In genomic region chr4:184775854-184776555, GRCh38 we compare ENCODE assay signal across 22 cellular contexts. TPM values are rescaled to one million over a fixed set of nuclear protein-coding genes. Genes with fewer than 3 reads are reported as not detected.
DNase-seq lines count a peak whose midpoint lies in the region; ATAC-seq, FAIRE-seq and TF ChIP-seq lines count a peak whose summit lies in the region.
"Had no signal": no experiment of that assay in that cellular context is flagged by ENCODE, and none has a peak within 500 bp of the region (broad histone marks: within the 10 kb centered on the region; RNA-seq: fewer than 3 reads in every experiment).

No MANE protein-coding gene starts in this region.

- no peak overlapping the region for H3K4me3 ChIP-seq in liver (ENCODE audit: low read depth in 1 of 3, low read length in 3 of 3)
- H3K4me3 ChIP-seq in HepG2 (replicated peaks in 1 of 3; ENCODE audit: insufficient read depth in 1 of 3, low read depth in 2 of 3, low read length in 3 of 3) = no peak overlapping the region
- no peak overlapping the region for H3K4me3 ChIP-seq in heart right ventricle
- no peak overlapping the region for H3K4me3 ChIP-seq in thyroid gland (replicated peaks in 1 of 3)

- POLR2A ChIA-PET in HepG2 (lab: Yijun Ruan, JAX) = no interaction called here

- no peaks in the 10 kb centered on the region for H3K4me1 Mint-ChIP-seq in HFFc6 (ENCODE audit: low read depth)
- no peaks in the 10 kb centered on the region for H3K4me1 Mint-ChIP-seq in activated T-cell treated with anti-CD3 and anti-CD28 coated beads, Interleukin-2, amount 50 U/mL, for 72 hours (ENCODE audit: low read depth)
- H3K4me1 Mint-ChIP-seq: CD14-positive monocyte had no signal

- no peak overlapping the region for H3K4me3 Mint-ChIP-seq in HFFc6
- H3K4me3 Mint-ChIP-seq in activated T-cell treated with anti-CD3 and anti-CD28 coated beads, Interleukin-2, amount 50 U/mL, for 72 hours = no peak overlapping the region
- H3K4me3 Mint-ChIP-seq: CD14-positive monocyte had no signal

- TF ChIP-seq RAD21 in liver (IDR thresholded peaks at IDR 0.05) (no peak), HepG2 (CRISPR knock-in tag; IDR thresholded peaks at IDR 0.05) (no peak)

- no peak for TF ChIP-seq POLR2A in HepG2 (IDR thresholded peaks at IDR 0.05; ENCODE audit: insufficient read depth in 1 of 2, low read depth in 2 of 2, low read length in 2 of 2)
- TF ChIP-seq POLR2A in thyroid gland (IDR thresholded peaks at IDR 0.05) = peak in 1 of 2 donors; percentile 33

- H3K9ac ChIP-seq in liver (ENCODE audit: low read depth in 1 of 2, low read length in 2 of 2) = no peak overlapping the region
- H3K9ac ChIP-seq in HepG2 (ENCODE audit: insufficient read depth, low read depth, low read length) = no peak overlapping the region

- H4K20me1 ChIP-seq in HepG2 (ENCODE audit: insufficient read depth, low read length) = no peaks in the 10 kb centered on the region

- H3K36me3 ChIP-seq in liver (ENCODE audit: control insufficient read depth in 4 of 4, insufficient read depth in 3 of 4, low read depth in 1 of 4, low read length in 3 of 4) = peaks cover 7 to 71% (median 68%) of the 10 kb centered on the region in 4 donors
- H3K36me3 ChIP-seq in HepG2 (replicated peaks in 1 of 2; ENCODE audit: control insufficient read depth in 1 of 2, insufficient read depth in 2 of 2, low read length in 2 of 2) = peaks cover 3 to 4% of the 10 kb centered on the region in 2 experiments; a peak in 3 of 5 replicates
- peaks cover 4 to 98% (median 31%) of the 10 kb centered on the region in 9 donors for H3K36me3 ChIP-seq in heart right ventricle
- peaks cover 12 to 16% of the 10 kb centered on the region in 2 donors for H3K36me3 ChIP-seq in thyroid gland

- TF ChIP-seq EP300 in HepG2 (IDR thresholded peaks at IDR 0.05; ENCODE audit: low read depth in 2 of 2, low read length in 2 of 2) (no peak), HepG2 (CRISPR knock-in tag; IDR thresholded peaks at IDR 0.05; ENCODE audit: borderline replicate concordance) (no peak)

- intact Hi-C loops in HepG2 (cut with micrococcal nuclease; ENCODE audit: unreplicated experiment) (no loop called here), heart right ventricle (cut with DNase I) (no loop called here), thyroid gland (cut with DNase I) (no loop called here)

- H2AFZ ChIP-seq in HepG2 (ENCODE audit: low read length) = no peak overlapping the region

- DNase-seq in HepG2 (ENCODE audit: low spot score) = no peak
- DNase-seq in heart right ventricle = peak; percentile 32 to 38
- peak; percentile 30 for DNase-seq in mucosa of gallbladder (ENCODE audit: low spot score)
- DNase-seq in thyroid gland = peak; percentile 59 to 78
- no peak for DNase-seq in HFFc6
- DNase-seq in activated T-cell treated with anti-CD3 and anti-CD28 coated beads, Interleukin-2, amount 50 U/mL, for 72 hours = no peak
- DNase-seq: DMS53, EL, GF-D8, KG1, NCI-H1105 treated with DMSO at 0.1 percent for 48 hours, NCI-H1694 treated with DMSO at 0.1 percent for 48 hours, NCI-H2081 treated with DMSO at 0.1 percent for 48 hours, NCI-H2171 treated with DMSO at 0.1 percent for 48 hours, NCI-H526, SHP77 had no signal

- peaks cover 6% of the 10 kb centered on the region for H3K36me3 Mint-ChIP-seq in HFFc6 (ENCODE audit: low read depth)
- peaks cover 4 to 5% of the 10 kb centered on the region in 2 donors for H3K36me3 Mint-ChIP-seq in activated T-cell treated with anti-CD3 and anti-CD28 coated beads, Interleukin-2, amount 50 U/mL, for 72 hours (ENCODE audit: insufficient read depth in 2 of 2)

- no peaks in the 10 kb centered on the region for H3K9me3 Mint-ChIP-seq in HFFc6
- peaks cover 0 to 2% of the 10 kb centered on the region in 2 donors for H3K9me3 Mint-ChIP-seq in activated T-cell treated with anti-CD3 and anti-CD28 coated beads, Interleukin-2, amount 50 U/mL, for 72 hours

- CTCF ChIA-PET in HepG2 (lab: Yijun Ruan, JAX; ENCODE audit: low intra/inter-chr PET ratio, low total read pairs) = no interaction called here

- H3K4me1 ChIP-seq in liver (ENCODE audit: control insufficient read depth in 4 of 4, insufficient read depth in 4 of 4, low read length in 3 of 4) (peaks cover 2 to 21% (median 16%) of the 10 kb centered on the region in 4 donors), HepG2 (ENCODE audit: insufficient read depth, low read length) (peaks cover 17% of the 10 kb centered on the region), heart right ventricle (peaks cover 0 to 17% (median 0%) of the 10 kb centered on the region in 9 donors), thyroid gland (peaks cover 23 to 32% of the 10 kb centered on the region in 2 donors)

- H3K4me2 ChIP-seq in HepG2 (ENCODE audit: low read depth, low read length) = no peak overlapping the region

- no peaks in the 10 kb centered on the region for H3K79me2 ChIP-seq in HepG2 (ENCODE audit: insufficient read depth, low read length)

- H3K9me3 ChIP-seq in liver (ENCODE audit: control insufficient read depth in 4 of 4, low read length in 3 of 4) (no peaks in the 10 kb centered on the region), HepG2 (ENCODE audit: low read length) (no peaks in the 10 kb centered on the region), heart right ventricle (no peaks in the 10 kb centered on the region), thyroid gland (no peaks in the 10 kb centered on the region)

- no peak overlapping the region for H3K27ac Mint-ChIP-seq in HFFc6
- no peak overlapping the region for H3K27ac Mint-ChIP-seq in activated T-cell treated with anti-CD3 and anti-CD28 coated beads, Interleukin-2, amount 50 U/mL, for 72 hours

- H3K27me3 ChIP-seq in liver (ENCODE audit: control insufficient read depth in 4 of 4, insufficient read depth in 4 of 4, low read length in 3 of 4) = no peaks in the 10 kb centered on the region
- no peaks in the 10 kb centered on the region for H3K27me3 ChIP-seq in HepG2 (ENCODE audit: control insufficient read depth in 1 of 2, insufficient read depth in 2 of 2, low read length in 2 of 2)
- no peaks in the 10 kb centered on the region for H3K27me3 ChIP-seq in heart right ventricle
- H3K27me3 ChIP-seq in thyroid gland = no peaks in the 10 kb centered on the region

- in situ Hi-C loops in HepG2 (cut with HindIII; ENCODE audit: extremely low pct_ligation_motif_present, low pct_unique_long_range_greater_than_20kb) = no loop called here

- WGBS in liver = 55% methylated on average over 13 of the region's 13 CpGs
- 99% methylated on average over 13 of the region's 13 CpGs for WGBS in HepG2 (ENCODE audit: low lambda C conversion rate)
- WGBS in heart right ventricle, 2 donors = 48 to 65% methylated on average over 13 of the region's 13 CpGs
- 48 to 58% methylated on average over 13 of the region's 13 CpGs for WGBS in thyroid gland, 2 donors

- peaks cover 4% of the 10 kb centered on the region for H3K27me3 Mint-ChIP-seq in HFFc6 (ENCODE audit: insufficient read depth)
- H3K27me3 Mint-ChIP-seq in activated T-cell treated with anti-CD3 and anti-CD28 coated beads, Interleukin-2, amount 50 U/mL, for 72 hours (ENCODE audit: low read depth) = no peaks in the 10 kb centered on the region

- H3K27ac ChIP-seq in liver (ENCODE audit: low read depth in 1 of 2, low read length in 2 of 2) (peak overlapping the region; percentile 5 to 31), HepG2 (ENCODE audit: extremely low read length, insufficient read depth, low read length) (no peak overlapping the region), heart right ventricle (peak overlapping the region in 2 of 10 donors; percentile 16 to 30), thyroid gland (peak overlapping the region; percentile 60 to 89 (median 73))
- H3K27ac ChIP-seq: HL-60 had no signal

- no peak for TF ChIP-seq CTCF in liver (IDR thresholded peaks at IDR 0.05; ENCODE audit: low read depth, low read length, missing input control)
- no peak for TF ChIP-seq CTCF in HepG2 (CRISPR knock-in tag; IDR thresholded peaks at IDR 0.05)
- TF ChIP-seq CTCF in heart right ventricle (IDR thresholded peaks at IDR 0.05) = no peak
- peak in 2 of 6 experiments; percentile 20 to 24 for TF ChIP-seq CTCF in thyroid gland (IDR thresholded peaks at IDR 0.05)
- no peak for TF ChIP-seq CTCF in HFFc6 (IDR thresholded peaks at IDR 0.05)

- no peak; the same call in 2 of the 3 replicates for ATAC-seq in HepG2
- peak; percentile 61 to 90 (median 81) for ATAC-seq in heart right ventricle
- no peak for ATAC-seq in HG03025 (IDR thresholded peaks at IDR 0.05; ENCODE audit: low FRiP score, unreplicated experiment)
- ATAC-seq in activated T-cell treated with anti-CD3 and anti-CD28 coated beads, Interleukin-2, amount 50 U/mL, for 72 hours (replicated peaks in 1 of 2) = no peak
- ATAC-seq: HCT116 had no signal

- BruUV-seq in HepG2 (replicated peaks; lab: Mats Ljungman, UMichigan) = no TSS peak

- no peak for FAIRE-seq in HepG2 (lab: Jason Lieb, UNC)
- FAIRE-seq: H1 had no signal

RNA-seq across cellular contexts. Expression of gene CENPU, which starts 42.1 kb away (rescaled TPM):
- total RNA-seq in liver (10 to 100 TPM in 1 of 2 donors, 1 to 10 TPM in 1; 1.3 to 22.0 TPM), HepG2 (2016; rRNA removed; fragmentation: Illumina TruSeq; extraction: Trizol) (35.8 and 39.5 TPM in 2 replicates), heart right ventricle (1 to 10 TPM in 8 of 10 donors, under 1 TPM in 2; 0.62 to 4.6 (median 1.4) TPM), mucosa of gallbladder (3.8 TPM), thyroid gland (1 to 10 TPM in 3 of 4 donors, not detected in 1; 1.8 to 3.5 (median 1.9) TPM)
- polyA plus RNA-seq in liver (1 to 10 TPM; 1.2 to 2.4 TPM), HepG2 (2011; rRNA removed) (9.4 and 11.7 TPM in 2 replicates), heart right ventricle (1 to 10 TPM; 1.0 to 3.6 TPM)
- 8.2 and 10.1 TPM in 2 replicates for total RNA-seq in HepG2 (2016; cell fraction: cytosol; rRNA removed; fragmentation: Illumina TruSeq; extraction: Trizol; ENCODE audit: low read depth)
- 38.2 and 42.4 TPM in 2 replicates for total RNA-seq in HepG2 (2016; cell fraction: insoluble cytoplasmic fraction; rRNA removed; fragmentation: Illumina TruSeq; extraction: Trizol)
- total RNA-seq in HepG2 (2016; cell fraction: membrane; rRNA removed; fragmentation: Illumina TruSeq; extraction: Trizol) = 16.6 and 20.5 TPM in 2 replicates
- total RNA-seq in HepG2 (2016; cell fraction: nucleus; rRNA removed; fragmentation: Illumina TruSeq; extraction: Trizol) = 39.9 and 48.4 TPM in 2 replicates
- 2.8 and 3.0 TPM in 2 replicates for polyA plus RNA-seq in HepG2 (2011; cell fraction: cytosol; rRNA removed)
- 10.6 and 11.4 TPM in 2 replicates for polyA plus RNA-seq in HepG2 (2011; cell fraction: nucleus; rRNA removed)
- polyA plus RNA-seq in HepG2 (2012) = 5.6 and 13.7 TPM in 2 replicates
- 9.4 and 9.6 TPM in 2 replicates for polyA plus RNA-seq in HepG2 (2016; cell fraction: cytosol; fragmentation: Illumina TruSeq; extraction: Trizol; ENCODE audit: low read depth)
- polyA plus RNA-seq in HepG2 (2016; cell fraction: insoluble cytoplasmic fraction; fragmentation: Illumina TruSeq; extraction: Trizol; ENCODE audit: low read depth) = 39.3 and 43.6 TPM in 2 replicates
- 10.5 and 12.6 TPM in 2 replicates for polyA plus RNA-seq in HepG2 (2016; cell fraction: membrane; fragmentation: Illumina TruSeq; extraction: Trizol; ENCODE audit: low read depth)
- polyA plus RNA-seq in HepG2 (2016; cell fraction: nucleus; fragmentation: Illumina TruSeq; extraction: Trizol; ENCODE audit: insufficient read depth, low read depth) = 79.2 and 84.0 TPM in 2 replicates
- 2.0 and 3.8 TPM in 2 replicates for polyA minus RNA-seq in HepG2 (2011; rRNA and poly(A)+ RNA removed; ENCODE audit: low replicate concordance)
- 3.2 and 3.7 TPM in 2 replicates for polyA minus RNA-seq in HepG2 (2011; cell fraction: cytosol; rRNA and poly(A)+ RNA removed)
- polyA minus RNA-seq in HepG2 (2011; cell fraction: nucleus; rRNA and poly(A)+ RNA removed) = 21.8 and 22.4 TPM in 2 replicates
- 10 to 100 TPM in 5 of 6 experiments, 1 to 10 TPM in 1; 8.8 to 19.1 (median 17.0) TPM for total RNA-seq in HFFc6 (2021; fragmentation: NEBNext Ultra II Directional; extraction: Animal tissue kit (Norgen Biotek cat#: 25700))
- 10 to 100 TPM; 80.9 to 82.3 TPM for total RNA-seq in activated T-cell treated with anti-CD3 and anti-CD28 coated beads, Interleukin-2, amount 50 U/mL, for 72 hours

RNA-seq across cellular contexts. Expression of gene ACSL1, which starts 49.8 kb away (rescaled TPM):
- total RNA-seq in liver (1,000 to 10,000 TPM in 1 of 2 donors, 100 to 1,000 TPM in 1; 210 to 2,226 TPM), HepG2 (2016; rRNA removed; fragmentation: Illumina TruSeq; extraction: Trizol) (29.8 and 38.2 TPM in 2 replicates), heart right ventricle (100 to 1,000 TPM; 181 to 526 (median 239) TPM), mucosa of gallbladder (63.1 TPM), thyroid gland (100 to 1,000 TPM in 2 of 4 donors, 10 to 100 TPM in 2; 78.2 to 163 (median 112) TPM)
- polyA plus RNA-seq in liver (1,000 to 10,000 TPM in 1 of 2 donors, 100 to 1,000 TPM in 1; 704 to 1,052 TPM), HepG2 (2011; rRNA removed) (10.0 and 14.3 TPM in 2 replicates), heart right ventricle (100 to 1,000 TPM; 127 to 264 TPM)
- total RNA-seq in HepG2 (2016; cell fraction: cytosol; rRNA removed; fragmentation: Illumina TruSeq; extraction: Trizol; ENCODE audit: low read depth) = 5.1 and 5.5 TPM in 2 replicates
- 27.7 and 32.5 TPM in 2 replicates for total RNA-seq in HepG2 (2016; cell fraction: insoluble cytoplasmic fraction; rRNA removed; fragmentation: Illumina TruSeq; extraction: Trizol)
- 15.6 and 17.1 TPM in 2 replicates for total RNA-seq in HepG2 (2016; cell fraction: membrane; rRNA removed; fragmentation: Illumina TruSeq; extraction: Trizol)
- 33.0 and 35.9 TPM in 2 replicates for total RNA-seq in HepG2 (2016; cell fraction: nucleus; rRNA removed; fragmentation: Illumina TruSeq; extraction: Trizol)
- polyA plus RNA-seq in HepG2 (2011; cell fraction: cytosol; rRNA removed) = 5.5 and 11.2 TPM in 2 replicates
- polyA plus RNA-seq in HepG2 (2011; cell fraction: nucleus; rRNA removed) = 10.0 and 18.6 TPM in 2 replicates
- 8.5 and 20.6 TPM in 2 replicates for polyA plus RNA-seq in HepG2 (2012)
- 3.5 and 4.7 TPM in 2 replicates for polyA plus RNA-seq in HepG2 (2016; cell fraction: cytosol; fragmentation: Illumina TruSeq; extraction: Trizol; ENCODE audit: low read depth)
- polyA plus RNA-seq in HepG2 (2016; cell fraction: insoluble cytoplasmic fraction; fragmentation: Illumina TruSeq; extraction: Trizol; ENCODE audit: low read depth) = 31.0 and 31.7 TPM in 2 replicates
- 10.4 and 12.2 TPM in 2 replicates for polyA plus RNA-seq in HepG2 (2016; cell fraction: membrane; fragmentation: Illumina TruSeq; extraction: Trizol; ENCODE audit: low read depth)
- 44.4 and 47.7 TPM in 2 replicates for polyA plus RNA-seq in HepG2 (2016; cell fraction: nucleus; fragmentation: Illumina TruSeq; extraction: Trizol; ENCODE audit: insufficient read depth, low read depth)
- 14.8 and 18.9 TPM in 2 replicates for polyA minus RNA-seq in HepG2 (2011; rRNA and poly(A)+ RNA removed; ENCODE audit: low replicate concordance)
- polyA minus RNA-seq in HepG2 (2011; cell fraction: cytosol; rRNA and poly(A)+ RNA removed) = 11.4 and 23.7 TPM in 2 replicates
- polyA minus RNA-seq in HepG2 (2011; cell fraction: nucleus; rRNA and poly(A)+ RNA removed) = 11.5 and 23.1 TPM in 2 replicates
- 10 to 100 TPM; 21.7 to 24.0 (median 22.9) TPM for total RNA-seq in HFFc6 (2021; fragmentation: NEBNext Ultra II Directional; extraction: Animal tissue kit (Norgen Biotek cat#: 25700))
- 10 to 100 TPM; 31.3 to 39.5 TPM for total RNA-seq in activated T-cell treated with anti-CD3 and anti-CD28 coated beads, Interleukin-2, amount 50 U/mL, for 72 hours

Comparison
In these comparisons a context has a peak if more than half of its experiments do, and no peak if none do; other contexts are left out.
1. ATAC-seq: peak in heart right ventricle (8 of 8); none in HepG2 (single experiment), HG03025 (single experiment) and activated T-cell treated with anti-CD3 and anti-CD28 coated beads, Interleukin-2, amount 50 U/mL, for 72 hours (0 of 2).
2. DNase-seq: peak in heart right ventricle (2 of 2), mucosa of gallbladder (single experiment) and thyroid gland (2 of 2); none in HepG2 (single experiment), HFFc6 (single experiment) and activated T-cell treated with anti-CD3 and anti-CD28 coated beads, Interleukin-2, amount 50 U/mL, for 72 hours (0 of 2).